Comparison of ENCODE assay signal across 9 cellular contexts in the genomic region with DNA sequence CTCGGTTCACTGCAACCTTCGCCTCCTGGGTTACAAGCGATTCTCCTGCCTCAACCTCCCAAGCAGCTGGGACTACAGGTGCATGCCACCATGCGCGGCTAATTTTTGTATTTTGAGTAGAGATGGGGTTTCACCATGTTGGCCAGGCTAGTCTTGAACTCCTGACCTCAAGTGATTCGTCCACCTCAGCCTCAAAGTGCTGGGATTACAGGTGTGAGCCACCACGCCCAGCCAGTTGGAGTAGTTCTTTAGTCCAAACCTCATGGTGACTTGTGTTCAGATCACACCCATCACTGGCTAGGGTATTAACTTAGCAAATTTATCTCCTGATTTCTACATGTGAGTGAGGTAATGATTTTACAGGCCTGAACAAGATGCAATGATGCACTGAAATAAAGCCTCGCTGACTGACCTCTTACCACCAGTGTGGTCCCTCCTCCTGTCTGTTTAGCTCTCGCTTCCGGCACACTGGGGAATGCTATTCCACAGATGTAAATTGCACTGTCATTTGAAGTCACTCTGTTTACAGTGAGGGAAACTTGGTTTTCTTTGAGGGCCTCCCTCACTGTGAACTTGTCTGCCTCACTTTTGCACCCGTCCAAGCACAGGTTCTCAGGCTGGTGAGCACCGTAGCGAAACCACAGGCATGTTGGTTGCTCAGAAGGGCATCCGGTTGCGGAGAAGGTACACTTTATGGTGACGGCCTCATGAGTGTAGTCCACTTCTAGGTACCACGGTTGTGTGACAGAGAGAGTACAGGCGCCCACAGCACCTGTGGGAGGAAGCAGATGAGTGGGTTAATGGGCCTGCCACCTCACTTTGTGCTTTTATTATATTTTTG. TPM values are rescaled to one million over a fixed set of nuclear protein-coding genes. Genes with fewer than 3 reads are reported as not detected.
A peak's percentile ranks its signal among the peaks of the same experiment; 100 is the strongest.
DNase-seq lines count a peak whose midpoint lies in the region; ATAC-seq and TF ChIP-seq lines count a peak whose summit lies in the region.
"Had no signal": no experiment of that assay in that cellular context is flagged by ENCODE, and none has a peak within 500 bp of the region (broad histone marks: within the 10 kb centered on the region; RNA-seq: fewer than 3 reads in every experiment).

No MANE protein-coding gene starts in this region.

- no peak overlapping the region for H3K9ac ChIP-seq in KMS-11

- no peaks in the 10 kb centered on the region for H3K27me3 Mint-ChIP-seq in CD8-positive, alpha-beta T cell (ENCODE audit: low read depth)

- H2AFZ ChIP-seq in KMS-11 (ENCODE audit: low read depth), result no peak overlapping the region

- peak; percentile 42 to 82 (median 70) for DNase-seq in CD8-positive, alpha-beta T cell
- peak; percentile 7 to 45 (median 26) for DNase-seq in activated naive CD4-positive, alpha-beta T cell (lab: John Stamatoyannopoulos, UW)
- DNase-seq in stimulated activated CD4-positive, alpha-beta T cell treated with anti-CD3 and anti-CD28 coated beads, Interleukin-2, amount 100 ng/mL, for 48 hours, result peak; percentile 56 to 66
- DNase-seq in RKO (ENCODE audit: low spot score) (no peak), ascending aorta (ENCODE audit: low spot score in 2 of 2) (no peak), SHP77 treated with DMSO at 0.1 percent for 48 hours (lab: John Stamatoyannopoulos, UW) (no peak)

- peaks cover 55% of the 10 kb centered on the region for H3K4me1 Mint-ChIP-seq in CD8-positive, alpha-beta T cell (ENCODE audit: low read depth)

- TF ChIP-seq CTCF in CD8-positive, alpha-beta T cell (IDR thresholded peaks at IDR 0.05), result no peak
- TF ChIP-seq CTCF in KMS-11 (conservative IDR thresholded peaks at IDR 0.05; ENCODE audit: low read depth, low read length), result no peak
- TF ChIP-seq CTCF in ascending aorta (IDR thresholded peaks at IDR 0.05), result no peak

- peaks cover 12% of the 10 kb centered on the region for H3K79me2 ChIP-seq in KMS-11 (ENCODE audit: insufficient read depth, low read depth)

- CTCF ChIA-PET in CD8-positive, alpha-beta T cell (lab: Charles Lee), result interaction anchor here (1.3 to 13.3 kb wide), 4 partner anchors 11 to 62 kb away, joined by 3 to 191 read pairs (median 95); no protein-coding TSS in a partner anchor

- H3K4me1 ChIP-seq in CD8-positive, alpha-beta T cell (ENCODE audit: insufficient read depth, low read length), result peaks cover 51% of the 10 kb centered on the region
- H3K4me1 ChIP-seq in KMS-11 (ENCODE audit: low read depth, poor library complexity, severe bottlenecking) (peaks cover 45% of the 10 kb centered on the region), ascending aorta (no peaks in the 10 kb centered on the region)
- H3K4me1 ChIP-seq: thyroid gland had no signal

- peaks cover 4% of the 10 kb centered on the region for H3K36me3 Mint-ChIP-seq in CD8-positive, alpha-beta T cell

- H3K36me3 ChIP-seq in CD8-positive, alpha-beta T cell (ENCODE audit: insufficient read depth, low read length), result no peaks in the 10 kb centered on the region
- no peaks in the 10 kb centered on the region for H3K36me3 ChIP-seq in KMS-11 (ENCODE audit: insufficient read depth)
- no peaks in the 10 kb centered on the region for H3K36me3 ChIP-seq in ascending aorta
- H3K36me3 ChIP-seq: thyroid gland had no signal

- peak overlapping the region; percentile 90; the same call in 1 of the 2 replicates for H3K4me2 ChIP-seq in KMS-11

- peak overlapping the region; percentile 95 for H3K27ac Mint-ChIP-seq in CD8-positive, alpha-beta T cell

- H3K9me3 ChIP-seq in CD8-positive, alpha-beta T cell (ENCODE audit: low read length), result no peaks in the 10 kb centered on the region
- H3K9me3 ChIP-seq in ascending aorta, result no peaks in the 10 kb centered on the region
- H3K9me3 ChIP-seq: thyroid gland had no signal

- no peaks in the 10 kb centered on the region for H4K20me1 ChIP-seq in KMS-11 (ENCODE audit: insufficient read depth)

- ATAC-seq in CD8-positive, alpha-beta T cell, result peak; percentile 78
- peak; percentile 87 for ATAC-seq in GM21528 (IDR thresholded peaks at IDR 0.05; ENCODE audit: low FRiP score, unreplicated experiment)

- POLR2A ChIA-PET in CD8-positive, alpha-beta T cell (lab: Charles Lee), result interaction anchor here (1.6 to 3.3 kb wide), 3 partner anchors 9 to 49 kb away, joined by 3 to 18 read pairs (median 14); a partner anchor contains a TSS

- peak overlapping the region; percentile 74 for H3K4me3 Mint-ChIP-seq in CD8-positive, alpha-beta T cell

- no peaks in the 10 kb centered on the region for H3K27me3 ChIP-seq in CD8-positive, alpha-beta T cell (ENCODE audit: insufficient read depth, low read length)
- H3K27me3 ChIP-seq in KMS-11 (ENCODE audit: insufficient read depth, low read depth) (no peaks in the 10 kb centered on the region), ascending aorta (no peaks in the 10 kb centered on the region)
- H3K27me3 ChIP-seq: thyroid gland had no signal

- peak overlapping the region; percentile 58 for H3K27ac ChIP-seq in CD8-positive, alpha-beta T cell (ENCODE audit: low read depth, low read length)
- H3K27ac ChIP-seq in KMS-11 (no peak overlapping the region), ascending aorta (no peak overlapping the region)

- intact Hi-C loops in CD8-positive, alpha-beta T cell (cut with DNase I, micrococcal nuclease), result loop anchor here in 1 of 2 experiments (5.0 kb wide), 1 partner anchor 305 kb away; a partner anchor contains a TSS
- intact Hi-C loops in ascending aorta (cut with DNase I), result no loop called here

- peak overlapping the region; percentile 9 for H3K4me3 ChIP-seq in CD8-positive, alpha-beta T cell (ENCODE audit: low read depth, low read length)
- no peak overlapping the region for H3K4me3 ChIP-seq in KMS-11 (IDR thresholded peaks at IDR 0.05; ENCODE audit: insufficient read depth, low read depth, low read length)
- no peak overlapping the region for H3K4me3 ChIP-seq in ascending aorta
- H3K4me3 ChIP-seq: thyroid gland had no signal

- H3K9me3 Mint-ChIP-seq in CD8-positive, alpha-beta T cell, result no peaks in the 10 kb centered on the region

RNA-seq across cellular contexts. Expression of a gene that starts 5.5 kb away (rescaled TPM):
- total RNA-seq in CD8-positive, alpha-beta T cell, result under 1 TPM in 1 of 2 experiments, not detected in 1; 0.19 TPM
- 3.1 TPM for total RNA-seq in ascending aorta

RNA-seq across cellular contexts. Expression of a gene that starts 16.8 kb away (rescaled TPM):
- total RNA-seq in CD8-positive, alpha-beta T cell, result under 1 TPM in 1 of 2 experiments, not detected in 1; 0.14 TPM
- total RNA-seq in ascending aorta, result not detected

RNA-seq across cellular contexts. Expression of a gene that starts 47.6 kb away (rescaled TPM):
- total RNA-seq in CD8-positive, alpha-beta T cell, result 10 to 100 TPM; 93.8 to 99.0 TPM
- 168 TPM for total RNA-seq in ascending aorta

Comparison
In these comparisons a context has a peak if more than half of its experiments do, and no peak if none do; other contexts are left out.
1. DNase-seq: peak in CD8-positive, alpha-beta T cell (7 of 7), activated naive CD4-positive, alpha-beta T cell (4 of 4) and stimulated activated CD4-positive, alpha-beta T cell treated with anti-CD3 and anti-CD28 coated beads, Interleukin-2, amount 100 ng/mL, for 48 hours (2 of 2); none in RKO (single experiment), ascending aorta (0 of 2) and SHP77 treated with DMSO at 0.1 percent for 48 hours (single experiment).